Comparison of ENCODE assay signal across 10 cellular contexts in the genomic region with DNA sequence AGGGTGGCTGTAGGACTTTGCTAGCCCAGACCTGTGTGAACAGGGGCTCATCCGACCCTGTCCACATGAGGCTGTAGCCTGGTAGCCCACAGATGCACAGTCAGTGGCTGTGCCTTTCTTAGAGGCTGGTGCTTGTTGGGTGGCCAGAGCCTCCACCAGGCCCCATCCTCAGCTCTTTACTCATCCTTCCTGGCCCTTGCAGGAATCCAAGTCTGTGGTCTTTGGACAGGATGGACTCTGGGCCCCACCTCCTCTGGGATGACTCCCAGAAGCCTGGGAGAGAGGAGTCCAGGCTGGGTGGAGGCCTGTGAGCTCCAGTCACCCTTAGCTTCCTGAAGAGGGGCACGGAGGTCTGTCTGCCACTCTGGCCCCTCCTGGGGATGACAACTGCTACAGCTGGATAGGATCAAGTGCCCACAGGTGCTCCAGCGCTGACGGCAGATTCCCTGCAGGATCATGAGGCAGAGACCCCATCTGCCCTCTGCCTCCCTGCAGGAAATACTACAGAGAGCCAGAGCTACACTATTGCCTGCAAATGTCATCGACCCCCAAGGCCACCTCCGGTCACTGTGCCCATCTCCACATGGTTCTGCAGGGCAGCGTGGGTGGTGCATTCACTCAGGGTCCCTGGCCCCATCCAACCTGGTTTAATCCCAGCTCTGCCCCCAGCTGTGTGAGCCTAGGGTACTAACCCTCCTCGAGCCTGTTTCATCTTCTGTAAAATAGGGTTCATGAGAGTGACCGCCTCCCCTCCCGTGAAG.
A peak's percentile ranks its signal among the peaks of the same experiment; 100 is the strongest.
DNase-seq lines count a peak whose midpoint lies in the region; ATAC-seq and TF ChIP-seq lines count a peak whose summit lies in the region.
"Had no signal": no experiment of that assay in that cellular context is flagged by ENCODE, and none has a peak within 500 bp of the region (broad histone marks: within the 10 kb centered on the region; RNA-seq: fewer than 3 reads in every experiment).

No MANE protein-coding gene starts in this region.

- H2AK5ac ChIP-seq in mesenchymal stem cell (ENCODE audit: low read length, severe bottlenecking): no peak overlapping the region

- no peak for ATAC-seq in HG02870 (IDR thresholded peaks at IDR 0.05; ENCODE audit: unreplicated experiment)

- H2BK5ac ChIP-seq in mesenchymal stem cell (ENCODE audit: low read depth, low read length, poor library complexity, severe bottlenecking): no peak overlapping the region

- H4K91ac ChIP-seq in mesenchymal stem cell (ENCODE audit: low read length): no peak overlapping the region

- no peak overlapping the region for H3K14ac ChIP-seq in mesenchymal stem cell (ENCODE audit: low read length in 2 of 2)

- H3K9me3 ChIP-seq in mesenchymal stem cell (ENCODE audit: control insufficient read depth, low read length): no peaks in the 10 kb centered on the region
- H3K9me3 ChIP-seq: thoracic aorta had no signal

- 77% methylated on average over 10 of the region's 10 CpGs for WGBS in mesenchymal stem cell

- H3K27me3 ChIP-seq in dorsolateral prefrontal cortex (peaks cover 0 to 2% (median 0%) of the 10 kb centered on the region in 45 donors), mesenchymal stem cell (ENCODE audit: control insufficient read depth in 1 of 2, insufficient read depth in 1 of 2, low read length in 2 of 2) (peaks cover 0 to 5% of the 10 kb centered on the region in 2 experiments)
- H3K27me3 ChIP-seq: cardiac muscle cell had no signal

- H2BK120ac ChIP-seq in mesenchymal stem cell (ENCODE audit: low read depth, low read length): no peak overlapping the region

- H3K4ac ChIP-seq in mesenchymal stem cell (ENCODE audit: low read depth in 1 of 2, low read length in 2 of 2): no peak overlapping the region

- no peak overlapping the region for H2BK15ac ChIP-seq in mesenchymal stem cell (ENCODE audit: low read depth, poor library complexity, severe bottlenecking)

- H3K27ac ChIP-seq in dorsolateral prefrontal cortex: no peak overlapping the region
- H3K27ac ChIP-seq in mesenchymal stem cell (ENCODE audit: low read length, poor library complexity, severe bottlenecking): no peak overlapping the region
- H3K27ac ChIP-seq: cardiac muscle cell, thoracic aorta had no signal

- no peak overlapping the region for H3K4me2 ChIP-seq in mesenchymal stem cell (ENCODE audit: low read length, poor library complexity, severe bottlenecking)

- no peaks in the 10 kb centered on the region for H3K4me1 ChIP-seq in mesenchymal stem cell (ENCODE audit: control insufficient read depth, insufficient read depth, low read depth, low read length)

- intact Hi-C loops in dorsolateral prefrontal cortex (cut with DNase I): loop anchor here in 1 of 2 donors (2.0 kb wide), 1 partner anchor 285 kb away; no protein-coding TSS in a partner anchor

- no peak overlapping the region for H2AFZ ChIP-seq in mesenchymal stem cell (ENCODE audit: low read depth, low read length)

- no peak overlapping the region for H3K18ac ChIP-seq in mesenchymal stem cell (ENCODE audit: low read depth in 1 of 2, low read length in 2 of 2)

- DNase-seq in AG10803 (ENCODE audit: low read depth) (peak; percentile 86), HS-5 (ENCODE audit: low read depth) (peak; percentile 28), dorsolateral prefrontal cortex (peak in 6 of 10 donors; percentile 6 to 41 (median 20)), mucosa of gallbladder (ENCODE audit: low spot score) (peak; percentile 9), NCI-H1092 (lab: John Stamatoyannopoulos, UW) (no peak), NCI-H510A treated with DMSO at 0.1 percent for 48 hours (lab: John Stamatoyannopoulos, UW) (no peak), mesenchymal stem cell (no peak)

- no peaks in the 10 kb centered on the region for H3K79me1 ChIP-seq in mesenchymal stem cell (replicated peaks; ENCODE audit: low read length, poor library complexity, severe bottlenecking)

- H2BK12ac ChIP-seq in mesenchymal stem cell (ENCODE audit: low read length in 2 of 2): no peak overlapping the region

- H3K9ac ChIP-seq in mesenchymal stem cell (ENCODE audit: low read length): no peak overlapping the region

- H3K4me3 ChIP-seq in AG10803 (ENCODE audit: low read length) (no peak overlapping the region), dorsolateral prefrontal cortex (no peak overlapping the region), mesenchymal stem cell (ENCODE audit: insufficient read depth in 1 of 2, low read depth in 1 of 2, low read length in 2 of 2) (no peak overlapping the region)
- H3K4me3 ChIP-seq: cardiac muscle cell, thoracic aorta had no signal

- H3K23ac ChIP-seq in mesenchymal stem cell (ENCODE audit: low read length in 2 of 2): no peak overlapping the region

- H3K36me3 ChIP-seq in mesenchymal stem cell (ENCODE audit: control insufficient read depth in 1 of 2, insufficient read depth in 2 of 2, low read depth in 1 of 2, low read length in 2 of 2): no peaks in the 10 kb centered on the region
- H3K36me3 ChIP-seq: cardiac muscle cell, thoracic aorta had no signal

- TF ChIP-seq CTCF in AG10803 (conservative IDR thresholded peaks at IDR 0.05; ENCODE audit: low read length) (no peak), dorsolateral prefrontal cortex (IDR thresholded peaks at IDR 0.05 in 54 of 56, conservative IDR thresholded peaks at IDR 0.05 in 2 of 56; ENCODE audit: low read depth in 1 of 56, partially characterized antibody in 56 of 56) (no peak)

- H4K8ac ChIP-seq in mesenchymal stem cell (ENCODE audit: low read length): no peak overlapping the region

Comparison
In these comparisons a context has a peak if more than half of its experiments do, and no peak if none do; other contexts are left out.
1. DNase-seq: peak in AG10803 (single experiment), HS-5 (single experiment), dorsolateral prefrontal cortex (6 of 10) and mucosa of gallbladder (single experiment); none in NCI-H1092 (single experiment), NCI-H510A treated with DMSO at 0.1 percent for 48 hours (single experiment) and mesenchymal stem cell (single experiment).